Comparison of ENCODE assay signal across 8 cellular contexts in the genomic region with DNA sequence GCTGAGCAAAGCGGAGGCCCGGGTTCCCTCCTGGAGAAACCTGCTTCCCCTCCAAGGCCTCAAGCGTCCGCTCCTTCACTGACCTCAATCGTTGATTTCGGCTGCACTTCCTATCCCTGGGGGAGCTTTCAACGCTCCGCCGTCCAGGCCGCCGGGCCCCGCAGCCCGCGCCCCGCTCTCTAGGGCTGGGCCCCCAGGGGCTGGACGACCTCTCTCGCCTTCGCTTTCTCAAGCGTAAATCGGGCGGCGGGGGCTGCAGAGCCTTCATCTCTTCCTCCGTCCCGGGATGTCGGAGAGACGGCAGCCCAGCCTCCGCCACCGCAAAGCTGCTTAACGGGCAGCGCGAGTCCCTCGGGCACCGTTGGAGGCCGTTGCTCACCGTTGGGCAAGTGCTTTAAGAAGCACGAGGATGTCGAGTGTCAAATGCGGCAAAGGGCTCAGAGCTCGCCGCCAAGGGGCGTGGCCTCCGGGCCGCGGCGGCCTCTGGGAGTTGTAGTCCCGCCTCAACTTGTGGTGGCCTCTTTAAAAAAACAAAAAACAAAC. TPM values are rescaled to one million over a fixed set of nuclear protein-coding genes. Genes with fewer than 3 reads are reported as not detected.
DNase-seq lines count a peak whose midpoint lies in the region; ATAC-seq and TF ChIP-seq lines count a peak whose summit lies in the region.

No MANE protein-coding gene starts in this region.

- H3K79me2 ChIP-seq in SU-DHL-6 (ENCODE audit: insufficient read depth, low read length), result no peaks in the 10 kb centered on the region

- H2AFZ ChIP-seq in SU-DHL-6 (ENCODE audit: low read depth, low read length, severe bottlenecking), result peak overlapping the region; percentile 35

- DNase-seq in AG09309 (ENCODE audit: low read depth), result no peak
- DNase-seq in amniotic epithelial cell (ENCODE audit: low read depth), result peak; percentile 61
- DNase-seq in hippocampal formation (lab: John Stamatoyannopoulos, UW), result peak; percentile 66 to 72
- peak; percentile 87 for DNase-seq in retina
- peak; percentile 77 for DNase-seq in ureter (ENCODE audit: low spot score)
- DNase-seq in NCI-H2171 (lab: John Stamatoyannopoulos, UW), result no peak

- no peaks in the 10 kb centered on the region for H4K20me1 ChIP-seq in SU-DHL-6 (ENCODE audit: low read depth, low read length)

- H3K9ac ChIP-seq in SU-DHL-6 (ENCODE audit: low read length), result peak overlapping the region; percentile 46

- H3K36me3 ChIP-seq in SU-DHL-6 (ENCODE audit: low read length), result no peaks in the 10 kb centered on the region

- peak overlapping the region; percentile 53 for H3K4me2 ChIP-seq in SU-DHL-6 (ENCODE audit: low read depth, low read length, poor library complexity, severe bottlenecking)

- H3F3A ChIP-seq in SU-DHL-6 (ENCODE audit: insufficient read depth), result no peaks in the 10 kb centered on the region

- H3K9me3 ChIP-seq in SU-DHL-6 (ENCODE audit: insufficient read depth, low read length), result no peaks in the 10 kb centered on the region

- H3K27ac ChIP-seq in SU-DHL-6 (ENCODE audit: low read depth, low read length), result no peak overlapping the region

- H3K9me2 ChIP-seq in SU-DHL-6 (replicated peaks; ENCODE audit: insufficient read depth, low read length), result no peaks in the 10 kb centered on the region

- H3K4me3 ChIP-seq in AG09309 (ENCODE audit: control insufficient read depth, low read depth, low read length) (peak overlapping the region; percentile 33), SU-DHL-6 (ENCODE audit: insufficient read depth, low read length, poor library complexity, severe bottlenecking) (peak overlapping the region; percentile 41)

- TF ChIP-seq CTCF in AG09309 (IDR thresholded peaks at IDR 0.05; ENCODE audit: control insufficient read depth, insufficient read depth, low read depth, low read length, missing control alignments) (no peak), SU-DHL-6 (IDR thresholded peaks at IDR 0.05; ENCODE audit: insufficient read depth, low read length, poor library complexity, severe bottlenecking) (no peak)

- H3K27me3 ChIP-seq in SU-DHL-6 (ENCODE audit: low read length), result no peaks in the 10 kb centered on the region

- peak; percentile 58 for ATAC-seq in GM21528 (IDR thresholded peaks at IDR 0.05; ENCODE audit: low FRiP score, unreplicated experiment)

RNA-seq across cellular contexts. Expression of a gene that starts 8.5 kb away (rescaled TPM):
- total RNA-seq in ureter, result 3.4 TPM

RNA-seq across cellular contexts. Expression of a gene that starts 27.8 kb away (rescaled TPM):
- 67.4 TPM for total RNA-seq in ureter

RNA-seq across cellular contexts. Expression of a gene that starts 57.1 kb away (rescaled TPM):
- 30.5 TPM for total RNA-seq in ureter

Comparison
In these comparisons a context has a peak if more than half of its experiments do, and no peak if none do; other contexts are left out.
1. DNase-seq: peak in amniotic epithelial cell (single experiment), hippocampal formation (2 of 2), retina (single experiment) and ureter (single experiment); none in AG09309 (single experiment) and NCI-H2171 (single experiment).